ENCODE assay signal across 12 cellular contexts in genomic region chrX:23845316-23845932, GRCh38.
DNase-seq lines count a peak whose midpoint lies in the region; ATAC-seq and TF ChIP-seq lines count a peak whose summit lies in the region.
"Had no signal": no experiment of that assay in that cellular context is flagged by ENCODE, and none has a peak within 500 bp of the region (broad histone marks: within the 10 kb centered on the region; RNA-seq: fewer than 3 reads in every experiment).

No MANE protein-coding gene starts in this region.

- no peaks in the 10 kb centered on the region for H3K27me3 ChIP-seq in BLaER1 treated with 17β-estradiol and CSF1 and Interleukin-3, amounts not matched to agents 10 nM and 100 nM
- H3K27me3 ChIP-seq in Peyer's patch = no peaks in the 10 kb centered on the region

- peaks cover 54% of the 10 kb centered on the region for H3K36me3 Mint-ChIP-seq in nephron progenitor cell (ENCODE audit: low read depth)

- peak overlapping the region in 6 of 11 experiments; percentile 7 to 92 (median 76); a peak in 9 of 22 replicates for H3K27ac ChIP-seq in BLaER1 treated with 17β-estradiol and CSF1 and Interleukin-3, amounts not matched to agents 10 nM and 100 nM
- H3K27ac ChIP-seq in Peyer's patch = peak overlapping the region in 3 of 4 donors; percentile 37 to 71 (median 68)

- TF ChIP-seq POLR2A in Peyer's patch (IDR thresholded peaks at IDR 0.05) = no peak

- H3K4me1 ChIP-seq in BLaER1 treated with 17β-estradiol and CSF1 and Interleukin-3, amounts not matched to agents 10 nM and 100 nM = peaks cover 0 to 70% (median 14%) of the 10 kb centered on the region in 10 experiments; a peak in 12 of 20 replicates
- H3K4me1 ChIP-seq in Peyer's patch = peaks cover 0 to 5% (median 0%) of the 10 kb centered on the region in 4 donors

- ATAC-seq in GM21423 (IDR thresholded peaks at IDR 0.05; ENCODE audit: unreplicated experiment) (no peak), GM21528 (IDR thresholded peaks at IDR 0.05; ENCODE audit: low FRiP score, unreplicated experiment) (no peak)

- no peaks in the 10 kb centered on the region for H3K36me3 ChIP-seq in BLaER1 treated with 17β-estradiol and CSF1 and Interleukin-3, amounts not matched to agents 10 nM and 100 nM
- no peaks in the 10 kb centered on the region for H3K36me3 ChIP-seq in Peyer's patch

- H3K4me1 Mint-ChIP-seq in nephron progenitor cell = peaks cover 42% of the 10 kb centered on the region

- no peaks in the 10 kb centered on the region for H3K9me3 Mint-ChIP-seq in nephron progenitor cell

- H3K9ac ChIP-seq in BLaER1 treated with 17β-estradiol and CSF1 and Interleukin-3, amounts not matched to agents 10 nM and 100 nM = peak overlapping the region in 4 of 11 experiments; percentile 20 to 78 (median 70); a peak in 7 of 22 replicates

- DNase-seq in Peyer's patch = no peak
- peak; percentile 42 for DNase-seq in fibroblast of pulmonary artery (ENCODE audit: low read depth)
- DNase-seq in nephron progenitor cell = no peak
- no peak for DNase-seq in NCI-H446 treated with DMSO at 0.1 percent for 48 hours (lab: John Stamatoyannopoulos, UW)
- no peak for DNase-seq in activated CD4-positive, alpha-beta T cell treated with anti-CD3 and anti-CD28 coated beads, Interleukin-2, amount 50 U/mL, for 48 hours
- DNase-seq: activated effector memory CD4-positive, alpha-beta T cell treated with anti-CD3 and anti-CD28 coated beads, Interleukin-2, amount 50 U/mL, for 16 hours; AML-193; NCI-H1436; stimulated activated naive CD4-positive, alpha-beta T cell had no signal

- H3K4me2 ChIP-seq in BLaER1 treated with 17β-estradiol and CSF1 and Interleukin-3, amounts not matched to agents 10 nM and 100 nM = peak overlapping the region in 4 of 11 experiments; percentile 48 to 84 (median 74); a peak in 7 of 22 replicates

- peak overlapping the region in 1 of 10 experiments; percentile 1; a peak in 2 of 20 replicates for H3K4me3 ChIP-seq in BLaER1 treated with 17β-estradiol and CSF1 and Interleukin-3, amounts not matched to agents 10 nM and 100 nM
- no peak overlapping the region for H3K4me3 ChIP-seq in Peyer's patch
- no peak overlapping the region for H3K4me3 ChIP-seq in fibroblast of pulmonary artery (replicated peaks; ENCODE audit: low read depth, low read length)

- H3K4me3 Mint-ChIP-seq in nephron progenitor cell = no peak overlapping the region

- H3K27me3 Mint-ChIP-seq in nephron progenitor cell (ENCODE audit: low read depth, poor library complexity) = no peaks in the 10 kb centered on the region

- H4K20me1 ChIP-seq in BLaER1 treated with 17β-estradiol and CSF1 and Interleukin-3, amounts not matched to agents 10 nM and 100 nM = no peaks in the 10 kb centered on the region

- no peak for TF ChIP-seq CTCF in Peyer's patch (IDR thresholded peaks at IDR 0.05)
- TF ChIP-seq CTCF in fibroblast of pulmonary artery (IDR thresholded peaks at IDR 0.05; ENCODE audit: low read length, missing control alignments) = no peak
- no peak for TF ChIP-seq CTCF in nephron progenitor cell (IDR thresholded peaks at IDR 0.05)

- no peaks in the 10 kb centered on the region for H3K9me3 ChIP-seq in BLaER1 treated with 17β-estradiol and CSF1 and Interleukin-3, amounts not matched to agents 10 nM and 100 nM (replicated peaks in 1 of 11)
- no peaks in the 10 kb centered on the region for H3K9me3 ChIP-seq in Peyer's patch

- peak overlapping the region; percentile 95 for H3K27ac Mint-ChIP-seq in nephron progenitor cell
